ENCODE assay signal across 12 cellular contexts in genomic region chr1:46204406-46204742, GRCh38. TPM values are rescaled to one million over a fixed set of nuclear protein-coding genes. Genes with fewer than 3 reads are reported as not detected.
A peak's percentile ranks its signal among the peaks of the same experiment; 100 is the strongest.
DNase-seq lines count a peak whose midpoint lies in the region; ATAC-seq and TF ChIP-seq lines count a peak whose summit lies in the region.
"Had no signal": no experiment of that assay in that cellular context is flagged by ENCODE, and none has a peak within 500 bp of the region (broad histone marks: within the 10 kb centered on the region; RNA-seq: fewer than 3 reads in every experiment).

No MANE protein-coding gene starts in this region.

- TF ChIP-seq CTCF in IMR-90 (conservative IDR thresholded peaks at IDR 0.05; ENCODE audit: low read depth, low read length) = no peak

- no TSS peak for BruUV-seq in IMR-90 (replicated peaks; lab: Mats Ljungman, UMichigan)

- no peaks in the 10 kb centered on the region for H3K9me3 Mint-ChIP-seq in dendritic cell treated with granulocyte-macrophage colony-stimulating factor and Interleukin-4, amounts not matched to agents 40 ng/mL and 50 ng/mL, for 4 days
- H3K9me3 Mint-ChIP-seq: activated CD4-positive, alpha-beta T cell treated with anti-CD3 and anti-CD28 coated beads, Interleukin-2, amount 10 ng/mL, durations not matched to agents 24 days and 14 days had no signal

- H3K56ac ChIP-seq in IMR-90 (ENCODE audit: extremely low read depth, insufficient read depth, low read length) = no peak overlapping the region

- no peaks in the 10 kb centered on the region for H3K36me3 ChIP-seq in IMR-90 (ENCODE audit: control insufficient read depth, insufficient read depth, low read length)
- H3K36me3 ChIP-seq in mesenchymal stem cell (ENCODE audit: control insufficient read depth in 1 of 2, insufficient read depth in 2 of 2, low read depth in 1 of 2, low read length in 2 of 2) = peaks cover 0 to 3% of the 10 kb centered on the region in 2 experiments

- H3K27ac ChIP-seq in IMR-90 (ENCODE audit: insufficient read depth, low read length) (no peak overlapping the region), mesenchymal stem cell (ENCODE audit: low read length, poor library complexity, severe bottlenecking) (no peak overlapping the region), temporal lobe (ENCODE audit: low read depth, low read length) (peak overlapping the region; percentile 98)

- WGBS in IMR-90 (ENCODE audit: extremely low coverage in 2 of 2, insufficient read length in 1 of 2), 2 experiments = 40% methylated on average over 1 of the region's 5 CpGs; no CpG with 5 or more reads in 1 of the 2 experiments
- 82% methylated on average over 5 of the region's 5 CpGs for WGBS in mesenchymal stem cell

- H3K4me3 Mint-ChIP-seq in dendritic cell treated with granulocyte-macrophage colony-stimulating factor and Interleukin-4, amounts not matched to agents 40 ng/mL and 50 ng/mL, for 4 days = peak overlapping the region; percentile 74
- H3K4me3 Mint-ChIP-seq: activated CD4-positive, alpha-beta T cell treated with anti-CD3 and anti-CD28 coated beads, Interleukin-2, amount 10 ng/mL, durations not matched to agents 24 days and 14 days had no signal

- no peak for TF ChIP-seq POLR2A in IMR-90 (IDR thresholded peaks at IDR 0.05; ENCODE audit: low read depth, low read length)

- no peak overlapping the region for H3K4me3 ChIP-seq in IMR-90 (ENCODE audit: insufficient read depth, low read depth, low read length)
- peak overlapping the region in 1 of 2 experiments; percentile 93 for H3K4me3 ChIP-seq in mesenchymal stem cell (ENCODE audit: insufficient read depth in 1 of 2, low read depth in 1 of 2, low read length in 2 of 2)

- intact Hi-C loops in IMR-90 (cut with micrococcal nuclease) = no loop called here
- intact Hi-C loops in dendritic cell treated with granulocyte-macrophage colony-stimulating factor and Interleukin-4, amounts not matched to agents 40 ng/mL and 50 ng/mL, for 4 days (cut with micrococcal nuclease) = no loop called here

- in situ Hi-C loops in IMR-90 (cut with MboI; ENCODE audit: low sequenced_read_pairs) = no loop called here

- no peaks in the 10 kb centered on the region for H3K36me3 Mint-ChIP-seq in dendritic cell treated with granulocyte-macrophage colony-stimulating factor and Interleukin-4, amounts not matched to agents 40 ng/mL and 50 ng/mL, for 4 days (ENCODE audit: low read depth)

- H2BK15ac ChIP-seq in IMR-90 (ENCODE audit: low read depth, low read length) = no peak overlapping the region
- no peak overlapping the region for H2BK15ac ChIP-seq in mesenchymal stem cell (ENCODE audit: low read depth, poor library complexity, severe bottlenecking)

- no peak overlapping the region for H3K9ac ChIP-seq in IMR-90 (ENCODE audit: low read depth, low read length)
- H3K9ac ChIP-seq in mesenchymal stem cell (ENCODE audit: low read length) = peak overlapping the region; percentile 88

- H2BK12ac ChIP-seq in mesenchymal stem cell (ENCODE audit: low read length in 2 of 2) = no peak overlapping the region

- H2BK120ac ChIP-seq in IMR-90 (ENCODE audit: low read depth, low read length) = no peak overlapping the region
- H2BK120ac ChIP-seq in mesenchymal stem cell (ENCODE audit: low read depth, low read length) = no peak overlapping the region

- H3K4ac ChIP-seq in IMR-90 (ENCODE audit: low read depth, low read length) (no peak overlapping the region), mesenchymal stem cell (ENCODE audit: low read depth in 1 of 2, low read length in 2 of 2) (no peak overlapping the region)

- no peak overlapping the region for H3K18ac ChIP-seq in IMR-90 (ENCODE audit: low read depth, low read length)
- no peak overlapping the region for H3K18ac ChIP-seq in mesenchymal stem cell (ENCODE audit: low read depth in 1 of 2, low read length in 2 of 2)

- H3K79me1 ChIP-seq in IMR-90 (ENCODE audit: low read depth in 1 of 2, low read length in 2 of 2) (peaks cover 0 to 9% of the 10 kb centered on the region in 2 experiments; a peak in 1 of 4 replicates), mesenchymal stem cell (replicated peaks; ENCODE audit: low read length, poor library complexity, severe bottlenecking) (peaks cover 6% of the 10 kb centered on the region)

- H3K4me1 Mint-ChIP-seq in dendritic cell treated with granulocyte-macrophage colony-stimulating factor and Interleukin-4, amounts not matched to agents 40 ng/mL and 50 ng/mL, for 4 days (ENCODE audit: low read depth) = peaks cover 34% of the 10 kb centered on the region

- H2BK20ac ChIP-seq in IMR-90 (ENCODE audit: low read depth, low read length) = no peak overlapping the region

- H3K23ac ChIP-seq in IMR-90 (ENCODE audit: low read depth, low read length) (no peak overlapping the region), mesenchymal stem cell (ENCODE audit: low read length in 2 of 2) (no peak overlapping the region)

- H3K14ac ChIP-seq in IMR-90 (replicated peaks; ENCODE audit: low read depth, low read length) (no peak overlapping the region), mesenchymal stem cell (ENCODE audit: low read length in 2 of 2) (peak overlapping the region in 1 of 2 experiments; percentile 21)

- no peak for DNase-seq in IMR-90
- no peak for DNase-seq in mesenchymal stem cell
- DNase-seq in mucosa of gallbladder (ENCODE audit: low spot score) = no peak
- no peak for DNase-seq in NCI-H748 (lab: John Stamatoyannopoulos, UW; ENCODE audit: unreplicated experiment)
- no peak for DNase-seq in NCI-H1436 treated with DMSO at 0.1 percent for 48 hours (lab: John Stamatoyannopoulos, UW)
- DNase-seq: activated CD4-positive, alpha-beta T cell treated with anti-CD3 and anti-CD28 coated beads, Interleukin-2, amount 10 ng/mL, durations not matched to agents 24 days and 14 days; effector memory CD4-positive, alpha-beta T cell; small intestine had no signal

- no peaks in the 10 kb centered on the region for H3K9me3 ChIP-seq in IMR-90 (ENCODE audit: control insufficient read depth, insufficient read depth, low read length)
- H3K9me3 ChIP-seq in mesenchymal stem cell (ENCODE audit: control insufficient read depth, low read length) = no peaks in the 10 kb centered on the region

- dilution Hi-C loops in IMR-90 (cut with HindIII; ENCODE audit: low sequenced_read_pairs, unreplicated experiment) = no loop called here

- no peak overlapping the region; the same call in 1 of the 2 replicates for H3K4me2 ChIP-seq in IMR-90 (ENCODE audit: low read depth, low read length)
- H3K4me2 ChIP-seq in mesenchymal stem cell (ENCODE audit: low read length, poor library complexity, severe bottlenecking) = peak overlapping the region; percentile 91

- H3K27me3 Mint-ChIP-seq in dendritic cell treated with granulocyte-macrophage colony-stimulating factor and Interleukin-4, amounts not matched to agents 40 ng/mL and 50 ng/mL, for 4 days = peaks cover 21% of the 10 kb centered on the region

- no peaks in the 10 kb centered on the region for H3K27me3 ChIP-seq in IMR-90 (ENCODE audit: control insufficient read depth, insufficient read depth, low read length)
- H3K27me3 ChIP-seq in mesenchymal stem cell (ENCODE audit: control insufficient read depth in 1 of 2, insufficient read depth in 1 of 2, low read length in 2 of 2) = no peaks in the 10 kb centered on the region

- H4K20me1 ChIP-seq in IMR-90 (ENCODE audit: insufficient read depth, low read length) = no peaks in the 10 kb centered on the region

- H3K27ac Mint-ChIP-seq in dendritic cell treated with granulocyte-macrophage colony-stimulating factor and Interleukin-4, amounts not matched to agents 40 ng/mL and 50 ng/mL, for 4 days = peak overlapping the region; percentile 67
- H3K27ac Mint-ChIP-seq: activated CD4-positive, alpha-beta T cell treated with anti-CD3 and anti-CD28 coated beads, Interleukin-2, amount 10 ng/mL, durations not matched to agents 24 days and 14 days had no signal

- ATAC-seq in IMR-90 (ENCODE audit: low read depth) (no peak), GM18870 (IDR thresholded peaks at IDR 0.05; ENCODE audit: unreplicated experiment) (no peak)

- H3K4me1 ChIP-seq in IMR-90 (ENCODE audit: control insufficient read depth, insufficient read depth, low read length) = no peaks in the 10 kb centered on the region
- H3K4me1 ChIP-seq in mesenchymal stem cell (ENCODE audit: control insufficient read depth, insufficient read depth, low read depth, low read length) = peaks cover 6% of the 10 kb centered on the region

- no peak overlapping the region for H2BK5ac ChIP-seq in IMR-90 (ENCODE audit: low read depth, low read length, poor library complexity, severe bottlenecking)
- no peak overlapping the region for H2BK5ac ChIP-seq in mesenchymal stem cell (ENCODE audit: low read depth, low read length, poor library complexity, severe bottlenecking)

- POLR2A ChIA-PET in IMR-90 (lab: Charles Lee; ENCODE audit: unreplicated experiment) = no interaction called here

- H4K91ac ChIP-seq in IMR-90 (ENCODE audit: insufficient read depth, low read depth, low read length) = no peak overlapping the region
- H4K91ac ChIP-seq in mesenchymal stem cell (ENCODE audit: low read length) = no peak overlapping the region

- H4K5ac ChIP-seq in IMR-90 (ENCODE audit: low read depth, low read length) = no peak overlapping the region

- H4K8ac ChIP-seq in IMR-90 (ENCODE audit: low read depth in 2 of 2, low read length in 2 of 2) (no peak overlapping the region), mesenchymal stem cell (ENCODE audit: low read length) (no peak overlapping the region)

- H3K9me1 ChIP-seq in IMR-90 (ENCODE audit: insufficient read depth, low read length) = peaks cover 2% of the 10 kb centered on the region; the same call in 1 of the 2 replicates

- CTCF ChIA-PET in IMR-90 (lab: Yijun Ruan, JAX) = no interaction called here

- H2AFZ ChIP-seq in IMR-90 (replicated peaks; ENCODE audit: low read length, poor library complexity) (peak overlapping the region; percentile 99), mesenchymal stem cell (ENCODE audit: low read depth, low read length) (no peak overlapping the region)

- H2AK5ac ChIP-seq in IMR-90 (ENCODE audit: low read depth, low read length) = no peak overlapping the region
- H2AK5ac ChIP-seq in mesenchymal stem cell (ENCODE audit: low read length, severe bottlenecking) = no peak overlapping the region

- TF ChIP-seq RAD21 in IMR-90 (IDR thresholded peaks at IDR 0.05; ENCODE audit: low read length) = no peak

- peak overlapping the region; percentile 52 for H2AK9ac ChIP-seq in IMR-90 (replicated peaks; ENCODE audit: low read depth, low read length, poor library complexity)

RNA-seq across cellular contexts. Expression of gene LURAP1, which starts 1.2 kb away (rescaled TPM):
- 2.5 TPM in 2 replicates for total RNA-seq in IMR-90 (2012; rRNA removed)
- polyA plus RNA-seq in IMR-90 (2012; rRNA removed) = 2.5 and 2.9 TPM in 2 replicates
- 2.5 and 4.7 TPM in 2 replicates for polyA plus RNA-seq in IMR-90 (2012; cell fraction: cytosol; rRNA removed)
- 3.3 and 3.6 TPM in 2 replicates for polyA plus RNA-seq in IMR-90 (2012; cell fraction: nucleus; rRNA removed; ENCODE audit: low replicate concordance)
- 1.2 TPM for polyA plus RNA-seq in mesenchymal stem cell (2013, experiment 1 of 2)
- polyA plus RNA-seq in mesenchymal stem cell (2013, experiment 2 of 2) = 1.1 TPM
- 2.2 TPM for total RNA-seq in temporal lobe
- 2.4 TPM for total RNA-seq in mucosa of gallbladder
- total RNA-seq: NCI-H460 had no signal

RNA-seq across cellular contexts. Expression of gene POMGNT1, which starts 6.1 kb away (rescaled TPM):
- total RNA-seq in IMR-90 (2012; rRNA removed) = 45.3 and 54.8 TPM in 2 replicates
- polyA plus RNA-seq in IMR-90 (2012; rRNA removed) = 65.3 and 65.8 TPM in 2 replicates
- 44.6 and 61.9 TPM in 2 replicates for polyA plus RNA-seq in IMR-90 (2012; cell fraction: cytosol; rRNA removed)
- polyA plus RNA-seq in IMR-90 (2012; cell fraction: nucleus; rRNA removed; ENCODE audit: low replicate concordance) = 135 and 140 TPM in 2 replicates
- polyA plus RNA-seq in mesenchymal stem cell (2013, experiment 1 of 2) = 55.9 TPM
- 60.5 TPM for polyA plus RNA-seq in mesenchymal stem cell (2013, experiment 2 of 2)
- 29.0 TPM for total RNA-seq in temporal lobe
- total RNA-seq in mucosa of gallbladder = 83.3 TPM

RNA-seq across cellular contexts. Expression of gene P3R3URF, which starts 28.1 kb away (rescaled TPM):
- not detected in 2 replicates for total RNA-seq in IMR-90 (2012; rRNA removed)
- polyA plus RNA-seq in IMR-90 (2012; rRNA removed) = not detected in 2 replicates
- not detected in 2 replicates for polyA plus RNA-seq in IMR-90 (2012; cell fraction: cytosol; rRNA removed)
- not detected in 2 replicates for polyA plus RNA-seq in IMR-90 (2012; cell fraction: nucleus; rRNA removed; ENCODE audit: low replicate concordance)
- not detected for polyA plus RNA-seq in mesenchymal stem cell (2013, experiment 1 of 2)
- not detected for polyA plus RNA-seq in mesenchymal stem cell (2013, experiment 2 of 2)
- total RNA-seq in temporal lobe = not detected
- not detected for total RNA-seq in mucosa of gallbladder
- total RNA-seq: activated CD4-positive, alpha-beta T cell treated with anti-CD3 and anti-CD28 coated beads, Interleukin-2, amount 10 ng/mL, durations not matched to agents 24 days and 14 days; NCI-H460 had no signal
- polyA plus RNA-seq: small intestine had no signal

RNA-seq across cellular contexts. Expression of gene TSPAN1, which starts 29.5 kb away (rescaled TPM):
- total RNA-seq in IMR-90 (2012; rRNA removed) (0.18 TPM in 1 of 2 replicates, not detected in the other), temporal lobe (0.74 TPM), mucosa of gallbladder (137 TPM)
- 0.82 and 0.89 TPM in 2 replicates for polyA plus RNA-seq in IMR-90 (2012; rRNA removed)
- polyA plus RNA-seq in IMR-90 (2012; cell fraction: cytosol; rRNA removed) = 0.08 and 0.44 TPM in 2 replicates
- 0.55 and 1.1 TPM in 2 replicates for polyA plus RNA-seq in IMR-90 (2012; cell fraction: nucleus; rRNA removed; ENCODE audit: low replicate concordance)
- polyA plus RNA-seq in mesenchymal stem cell (2013, experiment 1 of 2) = 0.12 TPM
- 0.23 TPM for polyA plus RNA-seq in mesenchymal stem cell (2013, experiment 2 of 2)
- total RNA-seq: activated CD4-positive, alpha-beta T cell treated with anti-CD3 and anti-CD28 coated beads, Interleukin-2, amount 10 ng/mL, durations not matched to agents 24 days and 14 days had no signal

RNA-seq across cellular contexts. Expression of gene RAD54L, which starts 43.2 kb away (rescaled TPM):
- total RNA-seq in IMR-90 (2012; rRNA removed) (4.7 and 4.8 TPM in 2 replicates), temporal lobe (1.5 TPM), mucosa of gallbladder (0.81 TPM)
- polyA plus RNA-seq in IMR-90 (2012; rRNA removed) = 10.6 and 10.7 TPM in 2 replicates
- polyA plus RNA-seq in IMR-90 (2012; cell fraction: cytosol; rRNA removed) = 4.1 and 9.9 TPM in 2 replicates
- 20.5 and 33.8 TPM in 2 replicates for polyA plus RNA-seq in IMR-90 (2012; cell fraction: nucleus; rRNA removed; ENCODE audit: low replicate concordance)
- polyA plus RNA-seq in mesenchymal stem cell (2013, experiment 1 of 2) = 1.2 TPM
- polyA plus RNA-seq in mesenchymal stem cell (2013, experiment 2 of 2) = 1.1 TPM
